In the genomic region with DNA sequence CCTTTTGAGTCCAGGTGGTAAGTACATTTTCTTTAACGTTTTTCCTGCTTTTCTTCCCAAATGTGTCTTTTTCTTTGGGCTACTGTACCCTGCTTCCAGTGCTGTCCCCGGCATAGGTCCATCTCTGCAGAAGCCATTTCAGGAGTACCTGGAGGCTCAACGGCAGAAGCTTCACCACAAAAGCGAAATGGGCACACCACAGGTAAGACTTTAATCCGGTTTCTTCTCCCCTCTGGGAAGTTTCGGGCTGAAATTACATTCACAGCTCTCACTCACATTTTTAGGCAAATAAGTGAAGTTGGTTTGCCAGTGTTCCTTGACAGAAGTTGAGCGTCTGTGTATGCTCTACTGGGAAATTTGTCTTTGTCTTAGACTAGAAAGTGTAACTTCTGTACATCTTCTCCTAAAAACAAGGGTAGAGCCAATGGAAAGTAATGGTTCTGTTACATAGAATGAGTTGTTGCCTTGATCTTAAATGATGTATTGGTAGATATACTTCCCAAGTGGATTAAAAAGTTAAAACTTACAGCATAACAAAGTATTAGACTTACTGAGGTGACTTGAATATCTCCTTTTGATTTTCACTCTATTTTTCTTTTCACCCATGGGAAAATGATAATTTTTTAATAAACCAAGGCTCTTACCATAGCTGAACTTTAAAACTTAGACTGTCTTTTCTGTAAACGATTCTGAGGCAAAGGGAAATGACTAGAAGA, we compare ENCODE assay signal across 2 cellular contexts.
TF ChIP-seq lines count a peak whose summit lies in the region.

No MANE protein-coding gene starts in this region.

TF ChIP-seq in K562, 482 proteins besides CTCF, POLR2A, EP300 and RAD21 (continued from another document and continues in another):
- TF ChIP-seq, protein P1, sequence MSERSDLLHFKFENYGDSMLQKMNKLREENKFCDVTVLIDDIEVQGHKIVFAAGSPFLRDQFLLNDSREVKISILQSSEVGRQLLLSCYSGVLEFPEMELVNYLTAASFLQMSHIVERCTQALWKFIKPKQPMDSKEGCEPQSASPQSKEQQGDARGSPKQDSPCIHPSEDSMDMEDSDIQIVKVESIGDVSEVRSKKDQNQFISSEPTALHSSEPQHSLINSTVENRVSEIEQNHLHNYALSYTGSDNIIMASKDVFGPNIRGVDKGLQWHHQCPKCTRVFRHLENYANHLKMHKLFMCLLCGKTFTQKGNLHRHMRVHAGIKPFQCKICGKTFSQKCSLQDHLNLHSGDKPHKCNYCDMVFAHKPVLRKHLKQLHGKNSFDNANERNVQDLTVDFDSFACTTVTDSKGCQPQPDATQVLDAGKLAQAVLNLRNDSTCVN (CRISPR knock-in tag; IDR thresholded peaks at IDR 0.05), result no peak
- 0 out of 2 replicates have a peak, but pooled peaks have one; percentile 0 for TF ChIP-seq TOE1 (IDR thresholded peaks at IDR 0.05; ENCODE audit: borderline replicate concordance)
- TF ChIP-seq TOE1 (CRISPR knock-in tag; IDR thresholded peaks at IDR 0.05; ENCODE audit: borderline replicate concordance, low read depth), result no peak
- TF ChIP-seq, protein P2, sequence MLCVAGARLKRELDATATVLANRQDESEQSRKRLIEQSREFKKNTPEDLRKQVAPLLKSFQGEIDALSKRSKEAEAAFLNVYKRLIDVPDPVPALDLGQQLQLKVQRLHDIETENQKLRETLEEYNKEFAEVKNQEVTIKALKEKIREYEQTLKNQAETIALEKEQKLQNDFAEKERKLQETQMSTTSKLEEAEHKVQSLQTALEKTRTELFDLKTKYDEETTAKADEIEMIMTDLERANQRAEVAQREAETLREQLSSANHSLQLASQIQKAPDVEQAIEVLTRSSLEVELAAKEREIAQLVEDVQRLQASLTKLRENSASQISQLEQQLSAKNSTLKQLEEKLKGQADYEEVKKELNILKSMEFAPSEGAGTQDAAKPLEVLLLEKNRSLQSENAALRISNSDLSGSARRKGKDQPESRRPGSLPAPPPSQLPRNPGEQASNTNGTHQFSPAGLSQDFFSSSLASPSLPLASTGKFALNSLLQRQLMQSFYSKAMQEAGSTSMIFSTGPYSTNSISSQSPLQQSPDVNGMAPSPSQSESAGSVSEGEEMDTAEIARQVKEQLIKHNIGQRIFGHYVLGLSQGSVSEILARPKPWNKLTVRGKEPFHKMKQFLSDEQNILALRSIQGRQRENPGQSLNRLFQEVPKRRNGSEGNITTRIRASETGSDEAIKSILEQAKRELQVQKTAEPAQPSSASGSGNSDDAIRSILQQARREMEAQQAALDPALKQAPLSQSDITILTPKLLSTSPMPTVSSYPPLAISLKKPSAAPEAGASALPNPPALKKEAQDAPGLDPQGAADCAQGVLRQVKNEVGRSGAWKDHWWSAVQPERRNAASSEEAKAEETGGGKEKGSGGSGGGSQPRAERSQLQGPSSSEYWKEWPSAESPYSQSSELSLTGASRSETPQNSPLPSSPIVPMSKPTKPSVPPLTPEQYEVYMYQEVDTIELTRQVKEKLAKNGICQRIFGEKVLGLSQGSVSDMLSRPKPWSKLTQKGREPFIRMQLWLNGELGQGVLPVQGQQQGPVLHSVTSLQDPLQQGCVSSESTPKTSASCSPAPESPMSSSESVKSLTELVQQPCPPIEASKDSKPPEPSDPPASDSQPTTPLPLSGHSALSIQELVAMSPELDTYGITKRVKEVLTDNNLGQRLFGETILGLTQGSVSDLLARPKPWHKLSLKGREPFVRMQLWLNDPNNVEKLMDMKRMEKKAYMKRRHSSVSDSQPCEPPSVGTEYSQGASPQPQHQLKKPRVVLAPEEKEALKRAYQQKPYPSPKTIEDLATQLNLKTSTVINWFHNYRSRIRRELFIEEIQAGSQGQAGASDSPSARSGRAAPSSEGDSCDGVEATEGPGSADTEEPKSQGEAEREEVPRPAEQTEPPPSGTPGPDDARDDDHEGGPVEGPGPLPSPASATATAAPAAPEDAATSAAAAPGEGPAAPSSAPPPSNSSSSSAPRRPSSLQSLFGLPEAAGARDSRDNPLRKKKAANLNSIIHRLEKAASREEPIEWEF (CRISPR knock-in tag; IDR thresholded peaks at IDR 0.05), result no peak
- no peak for TF ChIP-seq ASH1L (IDR thresholded peaks at IDR 0.05; ENCODE audit: borderline replicate concordance, low read depth, partially characterized antibody)
- TF ChIP-seq ZNF395 (CRISPR knock-in tag; IDR thresholded peaks at IDR 0.05), result 0 out of 2 replicates have a peak, but pooled peaks have one; percentile 19
- TF ChIP-seq RHOXF2B (CRISPR knock-in tag; conservative IDR thresholded peaks at IDR 0.05), result no peak
- TF ChIP-seq KDM5B (IDR thresholded peaks at IDR 0.05; ENCODE audit: insufficient replicate concordance, low read depth, low read length), result peak; percentile 22
- TF ChIP-seq ZNF253 (CRISPR knock-in tag; conservative IDR thresholded peaks at IDR 0.05), result peak; percentile 37; the same call in 1 of the 2 replicates
- TF ChIP-seq KLF10 (CRISPR knock-in tag; IDR thresholded peaks at IDR 0.05), result peak; percentile 37; the same call in 1 of the 2 replicates
- no peak for TF ChIP-seq SMARCE1 (IDR thresholded peaks at IDR 0.05)
- TF ChIP-seq TBL1XR1 (IDR thresholded peaks at IDR 0.05; ENCODE audit: low read length in 2 of 2), result peak in 1 of 2 experiments; percentile 57; a peak in 2 of 4 replicates
- peak; percentile 19; the same call in 1 of the 2 replicates for TF ChIP-seq NFRKB (IDR thresholded peaks at IDR 0.05; ENCODE audit: low read depth)
- peak; percentile 12; the same call in 1 of the 2 replicates for TF ChIP-seq POLR2AphosphoS5 (IDR thresholded peaks at IDR 0.05; ENCODE audit: control insufficient read depth, insufficient read depth, low read depth, low read length)

TF ChIP-seq in HepG2, 621 proteins besides CTCF, POLR2A, EP300 and RAD21 (continued from another document and continues in another):
- TF ChIP-seq HMGXB4 (CRISPR knock-in tag; IDR thresholded peaks at IDR 0.05; ENCODE audit: borderline replicate concordance in 1 of 2, low read depth in 1 of 2), result peak in 1 of 2 experiments; percentile 13; a peak in 1 of 4 replicates
- TF ChIP-seq HDAC6 (IDR thresholded peaks at IDR 0.05; ENCODE audit: low read depth, low read length), result peak; percentile 98; the same call in 1 of the 2 replicates
- TF ChIP-seq ZFP37 (CRISPR knock-in tag; IDR thresholded peaks at IDR 0.05; ENCODE audit: borderline replicate concordance), result peak; percentile 51; the same call in 1 of the 2 replicates
- TF ChIP-seq SYNCRIP (IDR thresholded peaks at IDR 0.05; ENCODE audit: insufficient read depth, low read depth, low read length), result no peak
- peak; percentile 35 for TF ChIP-seq U2AF1 (optimal IDR thresholded peaks at IDR 0.05; ENCODE audit: low read depth, low read length)
- TF ChIP-seq KDM5A (IDR thresholded peaks at IDR 0.05; ENCODE audit: borderline replicate concordance, low read length), result 0 out of 2 replicates have a peak, but pooled peaks have one; percentile 20
- TF ChIP-seq ZFP90 (CRISPR knock-in tag; IDR thresholded peaks at IDR 0.05; ENCODE audit: borderline replicate concordance), result 0 out of 2 replicates have a peak, but pooled peaks have one; percentile 7
- 0 out of 2 replicates have a peak, but pooled peaks have one; percentile 70 for TF ChIP-seq RORA (CRISPR knock-in tag; IDR thresholded peaks at IDR 0.05)
- 0 out of 2 replicates have a peak, but pooled peaks have one; percentile 35 for TF ChIP-seq SNAPC2 (CRISPR knock-in tag; IDR thresholded peaks at IDR 0.05)
- peak; percentile 61 for TF ChIP-seq ZNF781 (CRISPR knock-in tag; IDR thresholded peaks at IDR 0.05; ENCODE audit: borderline replicate concordance, not compliant biosample characterization)
- TF ChIP-seq ZNF253 (CRISPR knock-in tag; IDR thresholded peaks at IDR 0.05; ENCODE audit: borderline replicate concordance), result 0 out of 2 replicates have a peak, but pooled peaks have one; percentile 70
- TF ChIP-seq SIN3A (IDR thresholded peaks at IDR 0.05; ENCODE audit: borderline replicate concordance, low read depth, low read length), result peak; percentile 7; the same call in 1 of the 2 replicates
- TF ChIP-seq, protein P3, sequence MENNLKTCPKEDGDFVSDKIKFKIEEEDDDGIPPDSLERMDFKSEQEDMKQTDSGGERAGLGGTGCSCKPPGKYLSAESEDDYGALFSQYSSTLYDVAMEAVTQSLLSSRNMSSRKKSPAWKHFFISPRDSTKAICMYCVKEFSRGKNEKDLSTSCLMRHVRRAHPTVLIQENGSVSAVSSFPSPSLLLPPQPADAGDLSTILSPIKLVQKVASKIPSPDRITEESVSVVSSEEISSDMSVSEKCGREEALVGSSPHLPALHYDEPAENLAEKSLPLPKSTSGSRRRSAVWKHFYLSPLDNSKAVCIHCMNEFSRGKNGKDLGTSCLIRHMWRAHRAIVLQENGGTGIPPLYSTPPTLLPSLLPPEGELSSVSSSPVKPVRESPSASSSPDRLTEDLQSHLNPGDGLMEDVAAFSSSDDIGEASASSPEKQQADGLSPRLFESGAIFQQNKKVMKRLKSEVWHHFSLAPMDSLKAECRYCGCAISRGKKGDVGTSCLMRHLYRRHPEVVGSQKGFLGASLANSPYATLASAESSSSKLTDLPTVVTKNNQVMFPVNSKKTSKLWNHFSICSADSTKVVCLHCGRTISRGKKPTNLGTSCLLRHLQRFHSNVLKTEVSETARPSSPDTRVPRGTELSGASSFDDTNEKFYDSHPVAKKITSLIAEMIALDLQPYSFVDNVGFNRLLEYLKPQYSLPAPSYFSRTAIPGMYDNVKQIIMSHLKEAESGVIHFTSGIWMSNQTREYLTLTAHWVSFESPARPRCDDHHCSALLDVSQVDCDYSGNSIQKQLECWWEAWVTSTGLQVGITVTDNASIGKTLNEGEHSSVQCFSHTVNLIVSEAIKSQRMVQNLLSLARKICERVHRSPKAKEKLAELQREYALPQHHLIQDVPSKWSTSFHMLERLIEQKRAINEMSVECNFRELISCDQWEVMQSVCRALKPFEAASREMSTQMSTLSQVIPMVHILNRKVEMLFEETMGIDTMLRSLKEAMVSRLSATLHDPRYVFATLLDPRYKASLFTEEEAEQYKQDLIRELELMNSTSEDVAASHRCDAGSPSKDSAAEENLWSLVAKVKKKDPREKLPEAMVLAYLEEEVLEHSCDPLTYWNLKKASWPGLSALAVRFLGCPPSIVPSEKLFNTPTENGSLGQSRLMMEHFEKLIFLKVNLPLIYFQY (CRISPR knock-in tag; IDR thresholded peaks at IDR 0.05; ENCODE audit: borderline replicate concordance), result 0 out of 2 replicates have a peak, but pooled peaks have one; percentile 10
- no peak for TF ChIP-seq CCDC6 (CRISPR knock-in tag; IDR thresholded peaks at IDR 0.05)
- no peak for TF ChIP-seq RFX3 (CRISPR knock-in tag; IDR thresholded peaks at IDR 0.05)
- TF ChIP-seq CEBPG (CRISPR knock-in tag; IDR thresholded peaks at IDR 0.05), result no peak
- TF ChIP-seq SP140L (CRISPR knock-in tag; IDR thresholded peaks at IDR 0.05; ENCODE audit: borderline replicate concordance), result no peak
- TF ChIP-seq TBL1XR1 (IDR thresholded peaks at IDR 0.05; ENCODE audit: borderline replicate concordance, low read length, partially characterized antibody), result peak; percentile 25
- no peak for TF ChIP-seq ZNF883 (CRISPR knock-in tag; IDR thresholded peaks at IDR 0.05; ENCODE audit: not compliant biosample characterization)
- TF ChIP-seq NR3C1 (CRISPR knock-in tag; IDR thresholded peaks at IDR 0.05), result no peak
- peak; percentile 99 for TF ChIP-seq RBM22 (optimal IDR thresholded peaks at IDR 0.05; ENCODE audit: low read length)
- peak; percentile 56; the same call in 1 of the 2 replicates for TF ChIP-seq ZNF784 (CRISPR knock-in tag; IDR thresholded peaks at IDR 0.05; ENCODE audit: borderline replicate concordance)
- TF ChIP-seq TFE3 (CRISPR knock-in tag; IDR thresholded peaks at IDR 0.05), result peak; percentile 6; the same call in 1 of the 2 replicates
- no peak for TF ChIP-seq XBP1 (CRISPR knock-in tag; IDR thresholded peaks at IDR 0.05)
- 0 out of 2 replicates have a peak, but pooled peaks have one; percentile 4 for TF ChIP-seq ZBTB7B (CRISPR knock-in tag; IDR thresholded peaks at IDR 0.05)
- peak; percentile 33; the same call in 1 of the 2 replicates for TF ChIP-seq GLI4 (CRISPR knock-in tag; IDR thresholded peaks at IDR 0.05; ENCODE audit: borderline replicate concordance)
- no peak for TF ChIP-seq MATR3 (CRISPR knock-in tag; IDR thresholded peaks at IDR 0.05)
- TF ChIP-seq GATA4 (IDR thresholded peaks at IDR 0.05; ENCODE audit: borderline replicate concordance, low read depth), result no peak
- TF ChIP-seq, protein P4, sequence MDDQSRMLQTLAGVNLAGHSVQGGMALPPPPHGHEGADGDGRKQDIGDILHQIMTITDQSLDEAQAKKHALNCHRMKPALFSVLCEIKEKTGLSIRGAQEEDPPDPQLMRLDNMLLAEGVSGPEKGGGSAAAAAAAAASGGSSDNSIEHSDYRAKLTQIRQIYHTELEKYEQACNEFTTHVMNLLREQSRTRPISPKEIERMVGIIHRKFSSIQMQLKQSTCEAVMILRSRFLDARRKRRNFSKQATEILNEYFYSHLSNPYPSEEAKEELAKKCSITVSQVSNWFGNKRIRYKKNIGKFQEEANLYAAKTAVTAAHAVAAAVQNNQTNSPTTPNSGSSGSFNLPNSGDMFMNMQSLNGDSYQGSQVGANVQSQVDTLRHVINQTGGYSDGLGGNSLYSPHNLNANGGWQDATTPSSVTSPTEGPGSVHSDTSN (CRISPR knock-in tag; IDR thresholded peaks at IDR 0.05; ENCODE audit: borderline replicate concordance), result peak; percentile 21; the same call in 1 of the 2 replicates
- TF ChIP-seq BATF2 (CRISPR knock-in tag; IDR thresholded peaks at IDR 0.05), result no peak
